ENCODE assay signal across 1 cellular context in the genomic region with DNA sequence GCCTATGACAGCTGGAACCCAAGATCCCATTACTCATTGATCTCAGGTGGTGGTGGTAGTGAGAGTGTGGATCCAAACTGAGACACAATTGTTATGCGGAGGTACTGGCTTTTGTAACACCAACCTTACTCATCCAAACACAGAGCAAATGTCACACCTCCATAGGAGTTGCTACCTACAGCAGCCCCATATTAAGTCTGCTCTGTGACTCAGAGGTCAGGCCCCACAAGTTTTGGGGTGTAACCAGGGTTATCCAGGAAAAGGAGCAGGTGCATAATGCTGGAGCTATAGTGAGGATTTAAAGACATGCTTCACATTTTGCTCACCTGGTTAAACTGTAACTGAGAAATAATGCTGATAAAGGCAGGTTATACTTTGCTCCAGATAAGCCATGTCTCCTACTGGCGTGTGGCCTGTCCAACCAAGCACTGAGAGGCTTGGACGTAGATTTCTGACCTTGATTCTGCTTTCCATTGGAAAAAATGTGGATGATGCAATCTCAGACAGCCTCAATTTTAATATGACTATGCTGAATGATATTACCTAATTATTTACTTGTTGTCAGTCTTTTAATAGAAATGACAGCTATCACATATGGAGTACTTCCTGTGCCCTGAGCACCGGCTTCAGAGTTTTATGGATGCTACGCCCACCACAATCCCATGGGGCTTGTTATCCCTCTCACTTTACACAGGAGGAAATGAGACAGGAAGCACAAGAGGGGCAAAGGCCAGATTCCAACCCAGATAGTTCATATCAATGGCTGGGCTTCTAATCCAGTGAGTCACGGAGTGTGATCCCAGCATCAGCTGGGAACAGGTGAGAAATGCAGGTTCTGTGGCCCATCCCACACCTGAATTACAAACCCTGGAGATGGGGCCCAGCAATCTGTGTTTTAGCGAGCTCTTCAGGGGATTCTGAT.
TF ChIP-seq lines count a peak whose summit lies in the region.

No MANE protein-coding gene starts in this region.

TF ChIP-seq in GM23338, 12 proteins besides CTCF, POLR2A, EP300 and RAD21:
- TF ChIP-seq, protein P1, sequence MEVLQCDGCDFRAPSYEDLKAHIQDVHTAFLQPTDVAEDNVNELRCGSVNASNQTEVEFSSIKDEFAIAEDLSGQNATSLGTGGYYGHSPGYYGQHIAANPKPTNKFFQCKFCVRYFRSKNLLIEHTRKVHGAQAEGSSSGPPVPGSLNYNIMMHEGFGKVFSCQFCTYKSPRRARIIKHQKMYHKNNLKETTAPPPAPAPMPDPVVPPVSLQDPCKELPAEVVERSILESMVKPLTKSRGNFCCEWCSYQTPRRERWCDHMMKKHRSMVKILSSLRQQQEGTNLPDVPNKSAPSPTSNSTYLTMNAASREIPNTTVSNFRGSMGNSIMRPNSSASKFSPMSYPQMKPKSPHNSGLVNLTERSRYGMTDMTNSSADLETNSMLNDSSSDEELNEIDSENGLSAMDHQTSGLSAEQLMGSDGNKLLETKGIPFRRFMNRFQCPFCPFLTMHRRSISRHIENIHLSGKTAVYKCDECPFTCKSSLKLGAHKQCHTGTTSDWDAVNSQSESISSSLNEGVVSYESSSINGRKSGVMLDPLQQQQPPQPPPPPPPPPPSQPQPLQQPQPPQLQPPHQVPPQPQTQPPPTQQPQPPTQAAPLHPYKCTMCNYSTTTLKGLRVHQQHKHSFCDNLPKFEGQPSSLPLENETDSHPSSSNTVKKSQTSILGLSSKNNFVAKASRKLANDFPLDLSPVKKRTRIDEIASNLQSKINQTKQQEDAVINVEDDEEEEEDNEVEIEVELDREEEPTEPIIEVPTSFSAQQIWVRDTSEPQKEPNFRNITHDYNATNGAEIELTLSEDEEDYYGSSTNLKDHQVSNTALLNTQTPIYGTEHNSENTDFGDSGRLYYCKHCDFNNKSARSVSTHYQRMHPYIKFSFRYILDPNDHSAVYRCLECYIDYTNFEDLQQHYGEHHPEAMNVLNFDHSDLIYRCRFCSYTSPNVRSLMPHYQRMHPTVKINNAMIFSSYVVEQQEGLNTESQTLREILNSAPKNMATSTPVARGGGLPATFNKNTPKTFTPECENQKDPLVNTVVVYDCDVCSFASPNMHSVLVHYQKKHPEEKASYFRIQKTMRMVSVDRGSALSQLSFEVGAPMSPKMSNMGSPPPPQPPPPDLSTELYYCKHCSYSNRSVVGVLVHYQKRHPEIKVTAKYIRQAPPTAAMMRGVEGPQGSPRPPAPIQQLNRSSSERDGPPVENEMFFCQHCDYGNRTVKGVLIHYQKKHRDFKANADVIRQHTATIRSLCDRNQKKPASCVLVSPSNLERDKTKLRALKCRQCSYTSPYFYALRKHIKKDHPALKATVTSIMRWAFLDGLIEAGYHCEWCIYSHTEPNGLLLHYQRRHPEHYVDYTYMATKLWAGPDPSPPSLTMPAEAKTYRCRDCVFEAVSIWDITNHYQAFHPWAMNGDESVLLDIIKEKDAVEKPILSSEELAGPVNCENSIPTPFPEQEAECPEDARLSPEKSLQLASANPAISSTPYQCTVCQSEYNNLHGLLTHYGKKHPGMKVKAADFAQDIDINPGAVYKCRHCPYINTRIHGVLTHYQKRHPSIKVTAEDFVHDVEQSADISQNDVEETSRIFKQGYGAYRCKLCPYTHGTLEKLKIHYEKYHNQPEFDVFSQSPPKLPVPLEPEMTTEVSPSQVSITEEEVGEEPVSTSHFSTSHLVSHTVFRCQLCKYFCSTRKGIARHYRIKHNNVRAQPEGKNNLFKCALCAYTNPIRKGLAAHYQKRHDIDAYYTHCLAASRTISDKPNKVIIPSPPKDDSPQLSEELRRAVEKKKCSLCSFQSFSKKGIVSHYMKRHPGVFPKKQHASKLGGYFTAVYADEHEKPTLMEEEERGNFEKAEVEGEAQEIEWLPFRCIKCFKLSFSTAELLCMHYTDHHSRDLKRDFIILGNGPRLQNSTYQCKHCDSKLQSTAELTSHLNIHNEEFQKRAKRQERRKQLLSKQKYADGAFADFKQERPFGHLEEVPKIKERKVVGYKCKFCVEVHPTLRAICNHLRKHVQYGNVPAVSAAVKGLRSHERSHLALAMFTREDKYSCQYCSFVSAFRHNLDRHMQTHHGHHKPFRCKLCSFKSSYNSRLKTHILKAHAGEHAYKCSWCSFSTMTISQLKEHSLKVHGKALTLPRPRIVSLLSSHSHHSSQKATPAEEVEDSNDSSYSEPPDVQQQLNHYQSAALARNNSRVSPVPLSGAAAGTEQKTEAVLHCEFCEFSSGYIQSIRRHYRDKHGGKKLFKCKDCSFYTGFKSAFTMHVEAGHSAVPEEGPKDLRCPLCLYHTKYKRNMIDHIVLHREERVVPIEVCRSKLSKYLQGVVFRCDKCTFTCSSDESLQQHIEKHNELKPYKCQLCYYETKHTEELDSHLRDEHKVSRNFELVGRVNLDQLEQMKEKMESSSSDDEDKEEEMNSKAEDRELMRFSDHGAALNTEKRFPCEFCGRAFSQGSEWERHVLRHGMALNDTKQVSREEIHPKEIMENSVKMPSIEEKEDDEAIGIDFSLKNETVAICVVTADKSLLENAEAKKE (CRISPR knock-in tag; IDR thresholded peaks at IDR 0.05): peak; percentile 83
- TF ChIP-seq EZH2phosphoT487 (IDR thresholded peaks at IDR 0.05; ENCODE audit: unreplicated experiment): no peak
